Comparison of ENCODE assay signal across 1 cellular context in the genomic region with DNA sequence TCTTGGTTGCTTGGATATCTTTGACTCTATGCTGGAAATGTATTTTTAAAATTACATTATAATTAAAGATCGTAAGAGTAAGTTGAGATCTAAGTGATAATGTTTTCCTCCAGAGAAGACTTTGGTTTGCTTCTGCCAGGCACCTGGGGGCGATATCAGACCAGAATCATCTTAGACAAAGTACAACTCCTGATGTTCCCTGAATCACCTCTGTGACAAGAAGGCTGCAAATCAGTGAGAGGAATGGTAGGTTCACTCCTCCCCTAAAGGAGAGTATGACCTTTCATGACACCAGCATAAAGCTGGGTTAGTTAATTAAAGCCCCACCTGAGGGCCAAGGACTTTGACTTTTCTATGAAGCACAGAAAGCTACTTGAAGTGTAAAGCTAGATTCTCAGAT.
TF ChIP-seq lines count a peak whose summit lies in the region.

No MANE protein-coding gene starts in this region.

TF ChIP-seq in A549, 52 proteins besides CTCF, POLR2A, EP300 and RAD21 (continued from another document):
- TF ChIP-seq, protein P1, sequence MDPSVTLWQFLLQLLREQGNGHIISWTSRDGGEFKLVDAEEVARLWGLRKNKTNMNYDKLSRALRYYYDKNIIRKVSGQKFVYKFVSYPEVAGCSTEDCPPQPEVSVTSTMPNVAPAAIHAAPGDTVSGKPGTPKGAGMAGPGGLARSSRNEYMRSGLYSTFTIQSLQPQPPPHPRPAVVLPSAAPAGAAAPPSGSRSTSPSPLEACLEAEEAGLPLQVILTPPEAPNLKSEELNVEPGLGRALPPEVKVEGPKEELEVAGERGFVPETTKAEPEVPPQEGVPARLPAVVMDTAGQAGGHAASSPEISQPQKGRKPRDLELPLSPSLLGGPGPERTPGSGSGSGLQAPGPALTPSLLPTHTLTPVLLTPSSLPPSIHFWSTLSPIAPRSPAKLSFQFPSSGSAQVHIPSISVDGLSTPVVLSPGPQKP (IDR thresholded peaks at IDR 0.05; ENCODE audit: low read depth, low read length): no peak
- no peak for TF ChIP-seq CBX2 (IDR thresholded peaks at IDR 0.05; ENCODE audit: borderline replicate concordance, low read depth)
- TF ChIP-seq BHLHE40 (IDR thresholded peaks at IDR 0.05; ENCODE audit: low read depth, low read length): no peak
- TF ChIP-seq, protein P2, sequence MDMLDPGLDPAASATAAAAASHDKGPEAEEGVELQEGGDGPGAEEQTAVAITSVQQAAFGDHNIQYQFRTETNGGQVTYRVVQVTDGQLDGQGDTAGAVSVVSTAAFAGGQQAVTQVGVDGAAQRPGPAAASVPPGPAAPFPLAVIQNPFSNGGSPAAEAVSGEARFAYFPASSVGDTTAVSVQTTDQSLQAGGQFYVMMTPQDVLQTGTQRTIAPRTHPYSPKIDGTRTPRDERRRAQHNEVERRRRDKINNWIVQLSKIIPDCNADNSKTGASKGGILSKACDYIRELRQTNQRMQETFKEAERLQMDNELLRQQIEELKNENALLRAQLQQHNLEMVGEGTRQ (IDR thresholded peaks at IDR 0.05): no peak
- TF ChIP-seq FOSL2 (IDR thresholded peaks at IDR 0.05): no peak
- TF ChIP-seq FOSL2 (CRISPR knock-in tag; IDR thresholded peaks at IDR 0.05): no peak
